ENCODE assay signal across 31 cellular contexts in the genomic region with DNA sequence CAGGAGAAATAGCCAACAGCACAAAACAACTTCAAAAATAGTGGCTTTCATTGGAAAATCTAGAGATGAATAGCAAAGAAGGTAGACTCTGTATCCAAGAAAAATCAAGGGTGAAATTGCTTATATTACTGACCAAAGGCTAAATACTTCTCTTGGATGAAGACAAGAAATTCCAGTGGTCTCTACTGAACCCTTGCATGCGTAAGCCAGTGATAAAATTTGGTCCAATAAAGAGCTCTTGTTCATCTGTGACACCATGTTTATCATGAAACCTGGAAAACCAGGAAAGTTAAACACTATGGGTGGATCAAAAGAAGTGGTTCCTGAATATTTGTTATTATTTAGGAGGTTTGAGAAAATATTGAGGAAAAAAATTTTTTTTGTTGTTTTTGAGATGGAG.
"Had no signal": no experiment of that assay in that cellular context is flagged by ENCODE, and none has a peak within 500 bp of the region (broad histone marks: within the 10 kb centered on the region; RNA-seq: fewer than 3 reads in every experiment).

No MANE protein-coding gene starts in this region.

- DNase-seq: activated CD4-positive, alpha-beta T cell treated with anti-CD3 and anti-CD28 coated beads for 1 hour; activated CD4-positive, alpha-beta T cell treated with anti-CD3 and anti-CD28 coated beads for 4 hours; activated CD4-positive, alpha-beta T cell treated with anti-CD3 and anti-CD28 coated beads, Interleukin-2, amount 50 U/mL, for 1 hour; activated CD4-positive, alpha-beta T cell treated with anti-CD3 and anti-CD28 coated beads, Interleukin-2, amount 50 U/mL, for 48 hours; activated CD8-positive, alpha-beta memory T cell treated with anti-CD3 and anti-CD28 coated beads for 24 hours; activated CD8-positive, alpha-beta T cell treated with anti-CD3 and anti-CD28 coated beads for 36 hours; activated effector memory CD4-positive, alpha-beta T cell treated with Interleukin-2 at 50 U/mL for 16 hours; activated gamma-delta T cell treated with Interleukin-2 at 50 U/mL for 16 hours; activated naive CD4-positive, alpha-beta T cell treated with anti-CD3 and anti-CD28 coated beads, Interleukin-2, amount 50 U/mL, for 16 hours; activated naive CD4-positive, alpha-beta T cell treated with Interleukin-2 at 50 U/mL for 16 hours; activated T-cell treated with anti-CD3 and anti-CD28 coated beads, Interleukin-2, amount 50 U/mL, for 4 hours; amniotic stem cell; central memory CD4-positive, alpha-beta T cell; cerebellar nuclear complex; cortex of kidney; effector CD4-positive, alpha-beta T cell; effector memory CD8-positive, alpha-beta T cell; esophagus squamous epithelium; heart right ventricle; T-helper 1 cell; T-helper 17 cell; T1000 had no signal

- H3K4me2 ChIP-seq: hepatocyte had no signal

- H3K36me3 ChIP-seq: breast epithelium, cardiac muscle cell, esophagus squamous epithelium, gastroesophageal sphincter, heart right ventricle had no signal

- H3K4me1 ChIP-seq: breast epithelium, gastroesophageal sphincter had no signal

- H3K27ac ChIP-seq: body of pancreas, cardiac muscle cell, epithelial cell of prostate, gastroesophageal sphincter, heart right ventricle, hepatocyte had no signal

- ATAC-seq: activated CD8-positive, alpha-beta T cell treated with anti-CD3 and anti-CD28 coated beads for 36 hours; activated T-cell treated with anti-CD3 and anti-CD28 coated beads, Interleukin-2, amount 50 U/mL, for 4 hours; activated T-helper 17 cell treated with anti-CD3 and anti-CD28 coated beads, Interleukin-2, amount 50 U/mL, for 72 hours; body of pancreas; effector memory CD8-positive, alpha-beta T cell; gastroesophageal sphincter; T-helper 17 cell; WTC11 had no signal

- FAIRE-seq: colon had no signal

- H3K9me3 ChIP-seq: body of pancreas, breast epithelium, esophagus squamous epithelium, gastroesophageal sphincter, heart right ventricle had no signal

- H3K79me2 ChIP-seq: hepatocyte had no signal

- H2AFZ ChIP-seq: hepatocyte had no signal

- H3K27me3 ChIP-seq: body of pancreas, breast epithelium, cardiac muscle cell, esophagus squamous epithelium, gastroesophageal sphincter, heart right ventricle, hepatocyte had no signal

- H3K4me3 ChIP-seq: body of pancreas, breast epithelium, cardiac muscle cell, esophagus squamous epithelium, gastroesophageal sphincter, heart right ventricle, hepatocyte had no signal
